In genomic region chr12:3751151-3752095, GRCh38 we compare ENCODE assay signal across 1 cellular context.
TF ChIP-seq lines count a peak whose summit lies in the region.

No MANE protein-coding gene starts in this region.

TF ChIP-seq in K562, 482 proteins besides CTCF, POLR2A, EP300 and RAD21 (continued from another document):
- TF ChIP-seq ZBTB43 (CRISPR knock-in tag; IDR thresholded peaks at IDR 0.05) (no peak), SRF (CRISPR knock-in tag; IDR thresholded peaks at IDR 0.05) (no peak), MYBL2 (IDR thresholded peaks at IDR 0.05; ENCODE audit: low read depth) (no peak), MYBL2 (CRISPR knock-in tag; IDR thresholded peaks at IDR 0.05; ENCODE audit: borderline replicate concordance) (no peak), U2AF2 (optimal IDR thresholded peaks at IDR 0.05; ENCODE audit: low read depth, low read length) (no peak), EWSR1 (IDR thresholded peaks at IDR 0.05; ENCODE audit: borderline replicate concordance, low read depth, partially characterized antibody) (no peak), ZHX1 (conservative IDR thresholded peaks at IDR 0.05; ENCODE audit: low read length) (no peak), ETV6 (IDR thresholded peaks at IDR 0.05; ENCODE audit: borderline replicate concordance in 1 of 2, low read depth in 2 of 2, low read length in 1 of 2) (no peak), ETV6 (CRISPR knock-in tag; IDR thresholded peaks at IDR 0.05; ENCODE audit: borderline replicate concordance) (no peak), SIRT6 (IDR thresholded peaks at IDR 0.05; ENCODE audit: low read depth, low read length) (no peak)
